Comparison of ENCODE assay signal across 8 cellular contexts in the genomic region with DNA sequence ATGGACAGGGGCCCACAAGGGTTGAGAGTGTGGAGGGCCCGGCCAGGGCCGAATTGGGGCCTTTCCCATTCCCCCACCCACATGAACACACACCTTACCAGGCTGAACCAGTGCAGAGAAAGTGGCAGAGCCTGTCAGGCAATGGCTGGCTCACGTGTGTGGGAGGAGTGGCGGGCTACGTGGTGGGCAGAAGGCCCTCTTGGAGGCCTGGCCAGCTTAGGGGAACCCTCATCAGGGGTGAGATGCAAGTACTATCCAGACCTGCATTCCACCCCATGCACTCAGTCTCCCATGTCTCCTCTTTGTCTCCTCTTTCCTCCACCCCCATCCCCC. TPM values are rescaled to one million over a fixed set of nuclear protein-coding genes. Genes with fewer than 3 reads are reported as not detected.
DNase-seq lines count a peak whose midpoint lies in the region; ATAC-seq and TF ChIP-seq lines count a peak whose summit lies in the region.

No MANE protein-coding gene starts in this region.

- no peaks in the 10 kb centered on the region for H3K9me3 Mint-ChIP-seq in T-helper 2 cell treated with Interferon-gamma antibody and Interleukin-4, amounts not matched to agents 5 μg/mL and 100 μg/mL, for 36 hours
- no peaks in the 10 kb centered on the region for H3K9me3 Mint-ChIP-seq in endothelial cell (ENCODE audit: unreplicated experiment)
- H3K9me3 Mint-ChIP-seq in naive B cell, result peaks cover 0 to 14% (median 3%) of the 10 kb centered on the region in 7 donors

- peak overlapping the region; percentile 84 for H3K4me3 Mint-ChIP-seq in T-helper 2 cell treated with Interferon-gamma antibody and Interleukin-4, amounts not matched to agents 5 μg/mL and 100 μg/mL, for 36 hours
- H3K4me3 Mint-ChIP-seq in endothelial cell (ENCODE audit: unreplicated experiment) (peak overlapping the region; percentile 94), naive B cell (peak overlapping the region; percentile 88 to 96 (median 92))

- ATAC-seq in naive B cell (ENCODE audit: low read depth in 2 of 2) (peak in 1 of 2 donors; percentile 12), HG03095 (IDR thresholded peaks at IDR 0.05; ENCODE audit: unreplicated experiment) (no peak)

- no peak for DNase-seq in T-helper 2 cell treated with Interferon-gamma antibody and Interleukin-4, amounts not matched to agents 5 μg/mL and 100 μg/mL, for 36 hours (ENCODE audit: low spot score)
- DNase-seq in T-helper 2 cell (no peak), RKO (ENCODE audit: low spot score) (peak; percentile 19), endothelial cell (ENCODE audit: low spot score) (peak; percentile 2), naive B cell (no peak), NCI-H82 (lab: John Stamatoyannopoulos, UW) (no peak), retina (no peak)

- H3K36me3 Mint-ChIP-seq in T-helper 2 cell treated with Interferon-gamma antibody and Interleukin-4, amounts not matched to agents 5 μg/mL and 100 μg/mL, for 36 hours (ENCODE audit: low read depth), result no peaks in the 10 kb centered on the region
- H3K36me3 Mint-ChIP-seq in endothelial cell (ENCODE audit: low read depth, unreplicated experiment), result no peaks in the 10 kb centered on the region
- no peaks in the 10 kb centered on the region for H3K36me3 Mint-ChIP-seq in naive B cell

- TF ChIP-seq CTCF in endothelial cell (IDR thresholded peaks at IDR 0.05; ENCODE audit: unreplicated experiment), result no peak

- peaks cover 2% of the 10 kb centered on the region for H3K4me1 Mint-ChIP-seq in T-helper 2 cell treated with Interferon-gamma antibody and Interleukin-4, amounts not matched to agents 5 μg/mL and 100 μg/mL, for 36 hours (ENCODE audit: low read depth)
- H3K4me1 Mint-ChIP-seq in endothelial cell (ENCODE audit: unreplicated experiment) (peaks cover 5% of the 10 kb centered on the region), naive B cell (peaks cover 6 to 13% (median 9%) of the 10 kb centered on the region in 3 donors)

- no peak overlapping the region for H3K27ac Mint-ChIP-seq in T-helper 2 cell treated with Interferon-gamma antibody and Interleukin-4, amounts not matched to agents 5 μg/mL and 100 μg/mL, for 36 hours
- H3K27ac Mint-ChIP-seq in endothelial cell (ENCODE audit: unreplicated experiment) (peak overlapping the region; percentile 89), naive B cell (peak overlapping the region in 5 of 6 donors; percentile 60 to 89 (median 79))

- H3K27me3 Mint-ChIP-seq in T-helper 2 cell treated with Interferon-gamma antibody and Interleukin-4, amounts not matched to agents 5 μg/mL and 100 μg/mL, for 36 hours (ENCODE audit: low read depth), result peaks cover 6% of the 10 kb centered on the region
- H3K27me3 Mint-ChIP-seq in endothelial cell (ENCODE audit: unreplicated experiment), result no peaks in the 10 kb centered on the region
- H3K27me3 Mint-ChIP-seq in naive B cell, result peaks cover 0 to 9% (median 2%) of the 10 kb centered on the region in 3 donors

RNA-seq across cellular contexts. Expression of a gene that starts 1.0 kb away (rescaled TPM):
- total RNA-seq in endothelial cell (ENCODE audit: unreplicated experiment), result 95.5 TPM
- 10 to 100 TPM; 12.0 to 23.0 (median 16.0) TPM for polyA plus RNA-seq in naive B cell (ENCODE audit: low read depth in 6 of 6)

RNA-seq across cellular contexts. Expression of a gene that starts 21.5 kb away (rescaled TPM):
- total RNA-seq in endothelial cell (ENCODE audit: unreplicated experiment), result 12.2 TPM
- 1 to 10 TPM; 3.5 to 8.0 (median 5.3) TPM for polyA plus RNA-seq in naive B cell (ENCODE audit: low read depth in 6 of 6)

RNA-seq across cellular contexts. Expression of a gene that starts 42.5 kb away (rescaled TPM):
- 12.5 TPM for total RNA-seq in endothelial cell (ENCODE audit: unreplicated experiment)
- polyA plus RNA-seq in naive B cell (ENCODE audit: low read depth in 6 of 6), result 10 to 100 TPM; 23.2 to 74.4 (median 26.0) TPM

Comparison
In these comparisons a context has a peak if more than half of its experiments do, and no peak if none do; other contexts are left out.
1. DNase-seq: peak in RKO (single experiment) and endothelial cell (single experiment); none in T-helper 2 cell treated with Interferon-gamma antibody and Interleukin-4, amounts not matched to agents 5 μg/mL and 100 μg/mL, for 36 hours (single experiment), T-helper 2 cell (0 of 5), naive B cell (single experiment), NCI-H82 (single experiment) and retina (single experiment).
2. Peak in every context shown above with its lines, with median percentiles within 50 percentile points of each other: H3K4me3 Mint-ChIP-seq.